In the genomic region with DNA sequence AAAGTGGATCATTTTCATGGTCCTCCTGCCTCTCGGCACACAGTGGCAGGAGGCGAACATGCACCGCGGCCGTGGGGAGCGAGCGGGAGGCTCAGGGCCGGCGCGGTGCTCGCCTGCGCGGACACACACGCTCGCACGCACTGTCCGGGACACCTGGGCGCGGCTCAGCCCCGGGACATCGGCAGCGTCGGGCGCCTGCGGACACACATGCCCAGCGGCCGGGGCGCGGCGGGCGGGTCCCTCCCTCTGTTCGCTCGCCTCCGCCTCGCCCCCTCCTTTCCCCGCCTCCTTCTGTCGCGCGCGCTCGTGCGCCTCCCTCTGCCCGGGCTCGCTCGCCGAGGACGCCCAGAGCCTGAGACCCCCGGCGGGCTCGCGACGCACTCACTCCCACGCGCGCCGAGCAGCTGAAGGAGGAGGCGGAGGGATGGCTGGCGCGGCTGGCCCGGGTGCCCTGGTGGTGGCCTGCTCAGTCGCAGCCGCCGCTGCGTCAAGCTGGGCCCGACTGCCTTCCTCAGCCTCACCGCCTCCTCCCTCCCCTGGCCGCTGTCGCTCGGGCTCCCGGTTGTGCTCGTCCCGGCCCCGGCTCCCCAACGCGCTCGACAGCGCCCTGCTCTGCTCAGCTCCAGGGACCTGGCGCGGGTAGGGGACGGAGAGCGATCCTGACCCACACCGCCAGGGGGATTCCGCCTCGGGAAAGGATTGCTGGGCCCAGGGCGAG, we compare ENCODE assay signal across 8 cellular contexts. TPM values are rescaled to one million over a fixed set of nuclear protein-coding genes. Genes with fewer than 3 reads are reported as not detected.
A peak's percentile ranks its signal among the peaks of the same experiment; 100 is the strongest.
DNase-seq lines count a peak whose midpoint lies in the region; ATAC-seq and TF ChIP-seq lines count a peak whose summit lies in the region.

A gene (minus strand): TSS at position 230 of the 718 bp plus-strand sequence. CDS start 170 bp downstream, at position 60.

- H3K4me1 ChIP-seq in HCT116 (ENCODE audit: control insufficient read depth in 1 of 2, insufficient read depth in 2 of 2, low read length in 2 of 2) (peaks cover 5 to 13% of the 10 kb centered on the region in 2 experiments; a peak in 2 of 4 replicates), tibial nerve (peaks cover 0 to 29% (median 5%) of the 10 kb centered on the region in 4 donors)

- no peaks in the 10 kb centered on the region for H3K9me2 ChIP-seq in HCT116 (ENCODE audit: insufficient read depth)

- no peak within 1 kb of the TSS for H3K9ac ChIP-seq in HCT116 (ENCODE audit: low read length)

- no peak within 1 kb of the TSS for H2AFZ ChIP-seq in HCT116 (ENCODE audit: low read depth, low read length, poor library complexity, severe bottlenecking)

- peaks cover 5% of the 10 kb centered on the region; the same call in 1 of the 2 replicates for H3K27me3 ChIP-seq in HCT116 (ENCODE audit: insufficient read depth, low read length)
- H3K27me3 ChIP-seq in tibial nerve: no peaks in the 10 kb centered on the region

- peak within 1 kb of the TSS; percentile 76 for H3K4me2 ChIP-seq in HCT116 (ENCODE audit: low read length)

- TF ChIP-seq EP300 in tibial nerve (IDR thresholded peaks at IDR 0.05): peak in 1 of 2 donors; percentile 64

- CTCF ChIA-PET in HCT116 (lab: Charles Lee): interaction anchor here (2.4 kb wide), 1 partner anchor 204 kb away, joined by 16 read pairs; no protein-coding TSS in a partner anchor
- CTCF ChIA-PET in activated CD4-positive, alpha-beta memory T cell treated with anti-CD3 and anti-CD28 coated beads, Interleukin-2, amount 10 ng/mL, durations not matched to agents 7 days and 5 days (lab: Charles Lee): no interaction called here

- WGBS in tibial nerve, 2 donors: 0 to 2% methylated on average over 13 to 21 of the region's 85 CpGs

- H3K4me1 Mint-ChIP-seq in activated CD4-positive, alpha-beta memory T cell treated with anti-CD3 and anti-CD28 coated beads, Interleukin-2, amount 10 ng/mL, durations not matched to agents 7 days and 5 days: peaks cover 4% of the 10 kb centered on the region
- peaks cover 1 to 9% (median 6%) of the 10 kb centered on the region in 4 donors for H3K4me1 Mint-ChIP-seq in naive thymus-derived CD8-positive, alpha-beta T cell

- peak; percentile 44 for TF ChIP-seq RAD21 in HCT116 (IDR thresholded peaks at IDR 0.05; ENCODE audit: low read depth)

- intact Hi-C loops in HCT116 (cut with micrococcal nuclease): no loop called here

- TF ChIP-seq POLR2A in HCT116 (IDR thresholded peaks at IDR 0.05; ENCODE audit: borderline replicate concordance, extremely low read depth, insufficient read depth, insufficient read length) (no peak), tibial nerve (IDR thresholded peaks at IDR 0.05) (peak in 1 of 2 donors; percentile 28)

- ATAC-seq in HCT116 (peak; percentile 96), HG02840 (IDR thresholded peaks at IDR 0.05; ENCODE audit: low FRiP score, unreplicated experiment) (no peak)
- ATAC-seq in naive thymus-derived CD8-positive, alpha-beta T cell: peak in 1 of 2 donors; percentile 36

- no peaks in the 10 kb centered on the region for H3K79me2 ChIP-seq in HCT116 (ENCODE audit: insufficient read depth, low read length)

- POLR2A ChIA-PET in HCT116 (lab: Charles Lee): interaction anchor here (0.9 kb wide), 1 partner anchor 204 kb away, joined by 3 read pairs; no protein-coding TSS in a partner anchor
- POLR2A ChIA-PET in activated CD4-positive, alpha-beta memory T cell treated with anti-CD3 and anti-CD28 coated beads, Interleukin-2, amount 10 ng/mL, durations not matched to agents 7 days and 5 days (lab: Charles Lee): interaction anchor here (0.6 kb wide), 1 partner anchor 12 kb away, joined by 3 read pairs; no protein-coding TSS in a partner anchor
- POLR2A ChIA-PET in naive thymus-derived CD8-positive, alpha-beta T cell (lab: Charles Lee): no interaction called here

- H3K36me3 Mint-ChIP-seq in activated CD4-positive, alpha-beta memory T cell treated with anti-CD3 and anti-CD28 coated beads, Interleukin-2, amount 10 ng/mL, durations not matched to agents 7 days and 5 days (ENCODE audit: low read depth): no peaks in the 10 kb centered on the region
- H3K36me3 Mint-ChIP-seq in naive thymus-derived CD8-positive, alpha-beta T cell: peaks cover 2 to 7% (median 5%) of the 10 kb centered on the region in 3 donors

- H3K27ac ChIP-seq in HCT116 (ENCODE audit: low read depth, low read length): peak within 1 kb of the TSS; percentile 37; the same call in 1 of the 2 replicates
- peak within 1 kb of the TSS; percentile 70 to 89 (median 76) for H3K27ac ChIP-seq in tibial nerve

- H4K20me1 ChIP-seq in HCT116 (ENCODE audit: insufficient read depth): no peaks in the 10 kb centered on the region

- TF ChIP-seq CTCF in HCT116 (IDR thresholded peaks at IDR 0.05 in 2 of 3, conservative IDR thresholded peaks at IDR 0.05 in 1 of 3; ENCODE audit: borderline replicate concordance in 1 of 3, insufficient read depth in 1 of 3, low read depth in 2 of 3, low read length in 2 of 3): peak; percentile 62 to 82 (median 79)
- peak; percentile 66 for TF ChIP-seq CTCF in foreskin fibroblast (IDR thresholded peaks at IDR 0.05; ENCODE audit: low read depth, low read length)
- peak; percentile 43 to 87 (median 82) for TF ChIP-seq CTCF in tibial nerve (IDR thresholded peaks at IDR 0.05)

- H3K36me3 ChIP-seq in HCT116 (ENCODE audit: control insufficient read depth in 1 of 2, insufficient read depth in 2 of 2, low read length in 2 of 2) (no peaks in the 10 kb centered on the region), tibial nerve (no peaks in the 10 kb centered on the region)

- no peak within 1 kb of the TSS for H3K27ac Mint-ChIP-seq in activated CD4-positive, alpha-beta memory T cell treated with anti-CD3 and anti-CD28 coated beads, Interleukin-2, amount 10 ng/mL, durations not matched to agents 7 days and 5 days
- H3K27ac Mint-ChIP-seq in naive thymus-derived CD8-positive, alpha-beta T cell: no peak within 1 kb of the TSS

- BruUV-seq in HCT116 (replicated peaks; lab: Mats Ljungman, UMichigan): no TSS peak

- RAD21 ChIA-PET in HCT116 (lab: Charles Lee; ENCODE audit: low non-redundant PET in 1 of 2, low total read pairs in 2 of 2, uncharacterized antibody in 2 of 2, unreplicated experiment in 2 of 2): interaction anchor here in 1 of 2 experiments (0.6 to 0.8 kb wide), 2 partner anchors 18 to 204 kb away, joined by 3 read pairs; no protein-coding TSS in a partner anchor

- no peaks in the 10 kb centered on the region for H3K9me3 Mint-ChIP-seq in activated CD4-positive, alpha-beta memory T cell treated with anti-CD3 and anti-CD28 coated beads, Interleukin-2, amount 10 ng/mL, durations not matched to agents 7 days and 5 days
- H3K9me3 Mint-ChIP-seq in naive thymus-derived CD8-positive, alpha-beta T cell: peaks cover 0 to 3% (median 0%) of the 10 kb centered on the region in 9 donors

- H3K9me3 ChIP-seq in HCT116 (ENCODE audit: control insufficient read depth in 1 of 2, insufficient read depth in 1 of 2, low read depth in 1 of 2, low read length in 2 of 2) (no peaks in the 10 kb centered on the region), tibial nerve (no peaks in the 10 kb centered on the region)

- DNase-seq in Daoy (ENCODE audit: low read depth) (peak; percentile 77), HCT116 (ENCODE audit: low read depth, low spot score) (peak; percentile 43), NCI-H2107 treated with DMSO at 0.1 percent for 48 hours (lab: John Stamatoyannopoulos, UW; ENCODE audit: unreplicated experiment) (peak; percentile 77), foreskin fibroblast (peak; percentile 85 to 90), tibial nerve (ENCODE audit: low spot score in 2 of 2) (peak; percentile 41 to 53)
- no peak for DNase-seq in activated CD4-positive, alpha-beta memory T cell treated with anti-CD3 and anti-CD28 coated beads, Interleukin-2, amount 10 ng/mL, durations not matched to agents 7 days and 5 days
- DNase-seq in naive thymus-derived CD8-positive, alpha-beta T cell: no peak

- H3K4me3 Mint-ChIP-seq in activated CD4-positive, alpha-beta memory T cell treated with anti-CD3 and anti-CD28 coated beads, Interleukin-2, amount 10 ng/mL, durations not matched to agents 7 days and 5 days: peak within 1 kb of the TSS; percentile 7
- H3K4me3 Mint-ChIP-seq in naive thymus-derived CD8-positive, alpha-beta T cell: peak within 1 kb of the TSS in 6 of 10 donors; percentile 12 to 62 (median 57)

- H3K27me3 Mint-ChIP-seq in activated CD4-positive, alpha-beta memory T cell treated with anti-CD3 and anti-CD28 coated beads, Interleukin-2, amount 10 ng/mL, durations not matched to agents 7 days and 5 days: peaks cover 33% of the 10 kb centered on the region
- H3K27me3 Mint-ChIP-seq in naive thymus-derived CD8-positive, alpha-beta T cell: peaks cover 23 to 49% (median 38%) of the 10 kb centered on the region in 5 donors

- H3K4me3 ChIP-seq in HCT116 (replicated peaks in 1 of 2; ENCODE audit: low read depth in 1 of 2, low read length in 2 of 2) (peak within 1 kb of the TSS; percentile 36 to 57), foreskin fibroblast (ENCODE audit: low read depth in 1 of 2, low read length in 2 of 2) (peak within 1 kb of the TSS; percentile 49 to 53), tibial nerve (peak within 1 kb of the TSS; percentile 60 to 78 (median 70))

TF ChIP-seq in HCT116, 20 proteins besides CTCF, POLR2A, EP300 and RAD21 (continues in another document):
- TF ChIP-seq, protein P1, sequence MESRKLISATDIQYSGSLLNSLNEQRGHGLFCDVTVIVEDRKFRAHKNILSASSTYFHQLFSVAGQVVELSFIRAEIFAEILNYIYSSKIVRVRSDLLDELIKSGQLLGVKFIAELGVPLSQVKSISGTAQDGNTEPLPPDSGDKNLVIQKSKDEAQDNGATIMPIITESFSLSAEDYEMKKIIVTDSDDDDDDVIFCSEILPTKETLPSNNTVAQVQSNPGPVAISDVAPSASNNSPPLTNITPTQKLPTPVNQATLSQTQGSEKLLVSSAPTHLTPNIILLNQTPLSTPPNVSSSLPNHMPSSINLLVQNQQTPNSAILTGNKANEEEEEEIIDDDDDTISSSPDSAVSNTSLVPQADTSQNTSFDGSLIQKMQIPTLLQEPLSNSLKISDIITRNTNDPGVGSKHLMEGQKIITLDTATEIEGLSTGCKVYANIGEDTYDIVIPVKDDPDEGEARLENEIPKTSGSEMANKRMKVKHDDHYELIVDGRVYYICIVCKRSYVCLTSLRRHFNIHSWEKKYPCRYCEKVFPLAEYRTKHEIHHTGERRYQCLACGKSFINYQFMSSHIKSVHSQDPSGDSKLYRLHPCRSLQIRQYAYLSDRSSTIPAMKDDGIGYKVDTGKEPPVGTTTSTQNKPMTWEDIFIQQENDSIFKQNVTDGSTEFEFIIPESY (IDR thresholded peaks at IDR 0.05; ENCODE audit: extremely low read depth, insufficient replicate concordance, low read length): no peak

RNA-seq across cellular contexts. Expression of the gene that starts here (rescaled TPM):
- 2.4 and 6.1 TPM in 2 replicates for total RNA-seq in Daoy (2014; rRNA removed; shearing (Covaris generic))
- total RNA-seq in HCT116 (2021; ENCODE audit: unreplicated experiment) (0.89 TPM), tibial nerve (10 to 100 TPM; 31.2 to 44.0 (median 34.5) TPM)
- polyA plus RNA-seq in HCT116 (2012): 0.12 and 0.23 TPM in 2 replicates
- under 1 TPM; 0.23 to 0.30 TPM for total RNA-seq in activated CD4-positive, alpha-beta memory T cell treated with anti-CD3 and anti-CD28 coated beads, Interleukin-2, amount 10 ng/mL, durations not matched to agents 7 days and 5 days
- total RNA-seq in naive thymus-derived CD8-positive, alpha-beta T cell: under 1 TPM; 0.52 to 0.74 TPM
- polyA plus RNA-seq in naive thymus-derived CD8-positive, alpha-beta T cell: under 1 TPM in 1 of 3 donors, not detected in 2; 0.08 TPM

Comparison
In these comparisons a context has a peak if more than half of its experiments do, and no peak if none do; other contexts are left out.
1. Peak in DNase-seq, ATAC-seq, H3K4me3 ChIP-seq, H3K27ac ChIP-seq and H3K4me2 ChIP-seq in HCT116; RNA of the gene not detected or under 1 TPM.
2. DNase-seq: peak in Daoy (single experiment), NCI-H2107 treated with DMSO at 0.1 percent for 48 hours (single experiment), foreskin fibroblast (2 of 2) and tibial nerve (2 of 2); none in activated CD4-positive, alpha-beta memory T cell treated with anti-CD3 and anti-CD28 coated beads, Interleukin-2, amount 10 ng/mL, durations not matched to agents 7 days and 5 days (single experiment) and naive thymus-derived CD8-positive, alpha-beta T cell (0 of 10).
3. Peak in every context shown above with its lines, with median percentiles within 50 percentile points of each other: H3K4me3 ChIP-seq and CTCF ChIP-seq.